10 cellular contexts compared by ENCODE assay signal in the genomic region with DNA sequence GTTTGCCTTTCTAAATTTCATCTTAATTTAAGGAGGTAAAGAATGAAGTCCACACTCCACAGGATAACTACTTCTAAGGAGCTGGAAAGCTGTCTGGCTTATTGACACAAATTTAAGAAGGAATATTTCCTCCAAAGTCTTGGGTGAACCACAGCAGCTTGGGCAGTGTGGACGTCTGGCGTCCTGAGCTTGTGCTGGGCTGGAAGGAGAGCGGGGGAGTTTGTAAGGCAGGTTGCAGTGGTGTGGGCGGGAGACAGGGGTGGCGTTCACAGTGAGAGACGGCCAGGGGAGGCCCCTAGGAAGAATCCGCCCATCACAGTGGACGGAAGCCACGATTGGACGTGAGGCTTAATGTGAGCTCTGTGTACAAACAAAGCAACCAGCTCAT. TPM values are rescaled to one million over a fixed set of nuclear protein-coding genes. Genes with fewer than 3 reads are reported as not detected.
DNase-seq lines count a peak whose midpoint lies in the region; ATAC-seq and TF ChIP-seq lines count a peak whose summit lies in the region.
"Had no signal": no experiment of that assay in that cellular context is flagged by ENCODE, and none has a peak within 500 bp of the region (broad histone marks: within the 10 kb centered on the region; RNA-seq: fewer than 3 reads in every experiment).

No MANE protein-coding gene starts in this region.

- in situ Hi-C loops in brain microvascular endothelial cell (cut with HindIII; ENCODE audit: low pct_ligation_motif_present, low sequenced_read_pairs), result no loop called here

- no peak for TF ChIP-seq CTCF in NB4 (IDR thresholded peaks at IDR 0.05; ENCODE audit: low read depth, low read length)
- no peak for TF ChIP-seq CTCF in brain microvascular endothelial cell (IDR thresholded peaks at IDR 0.05; ENCODE audit: low read depth, low read length, missing control alignments)
- TF ChIP-seq CTCF in thoracic aorta (IDR thresholded peaks at IDR 0.05), result no peak

- TF ChIP-seq POLR2A in NB4 (IDR thresholded peaks at IDR 0.05; ENCODE audit: extremely low read depth, insufficient read length), result peak; percentile 78

- H3K9me3 ChIP-seq in thoracic aorta, result no peaks in the 10 kb centered on the region

- H3K4me3 ChIP-seq in NB4 (ENCODE audit: low read depth, low read length) (peak overlapping the region; percentile 54), brain microvascular endothelial cell (ENCODE audit: low read depth, low read length) (no peak overlapping the region), thoracic aorta (peak overlapping the region; percentile 65)

- peak; percentile 91 for DNase-seq in NB4 (ENCODE audit: low read depth)
- DNase-seq in brain microvascular endothelial cell, result peak; percentile 78
- DNase-seq in kidney tubule cell (ENCODE audit: low spot score), result peak; percentile 43
- DNase-seq in thoracic aorta (ENCODE audit: low spot score), result no peak
- no peak for DNase-seq in RPMI8226
- DNase-seq in activated CD4-positive, CD25-positive, alpha-beta regulatory T cell (lab: John Stamatoyannopoulos, UW), result no peak
- DNase-seq: naive B cell; stimulated activated naive CD8-positive, alpha-beta T cell treated with anti-CD3 and anti-CD28 coated beads, Interleukin-15, Interleukin-2, amounts not matched to agents 100 U/mL and 50 U/mL, for 24 hours had no signal

- peak; percentile 34 for ATAC-seq in thoracic aorta (ENCODE audit: insufficient number of reproducible peaks, low FRiP score, low read depth)
- no peak for ATAC-seq in GM21390 (IDR thresholded peaks at IDR 0.05; ENCODE audit: unreplicated experiment)
- ATAC-seq in GM21825 (IDR thresholded peaks at IDR 0.05; ENCODE audit: unreplicated experiment), result no peak
- ATAC-seq: stimulated activated naive CD8-positive, alpha-beta T cell treated with anti-CD3 and anti-CD28 coated beads, Interleukin-15, Interleukin-2, amounts not matched to agents 100 U/mL and 50 U/mL, for 24 hours had no signal

- H3K27me3 ChIP-seq in brain microvascular endothelial cell (replicated peaks), result no peaks in the 10 kb centered on the region
- H3K27me3 ChIP-seq in thoracic aorta (replicated peaks; ENCODE audit: insufficient read depth), result no peaks in the 10 kb centered on the region

- H3K27ac ChIP-seq in brain microvascular endothelial cell (peak overlapping the region; percentile 83), thoracic aorta (peak overlapping the region; percentile 87 to 96)

- H3K4me1 ChIP-seq in thoracic aorta (ENCODE audit: control insufficient read depth in 1 of 2, low read depth in 2 of 2), result peaks cover 8 to 33% of the 10 kb centered on the region in 2 donors

- H3K36me3 ChIP-seq in brain microvascular endothelial cell (replicated peaks) (peaks cover 3% of the 10 kb centered on the region), thoracic aorta (peaks cover 29% of the 10 kb centered on the region)

RNA-seq across cellular contexts. Expression of gene ADI1, which starts 25.7 kb away (rescaled TPM):
- 100 to 1,000 TPM; 120 to 126 TPM for total RNA-seq in thoracic aorta

Comparison
In these comparisons a context has a peak if more than half of its experiments do, and no peak if none do; other contexts are left out.
1. DNase-seq: peak in NB4 (single experiment), brain microvascular endothelial cell (single experiment) and kidney tubule cell (single experiment); none in thoracic aorta (single experiment), RPMI8226 (single experiment) and activated CD4-positive, CD25-positive, alpha-beta regulatory T cell (0 of 4).